Comparison of ENCODE assay signal across 1 cellular context in genomic region chr1:155050560-155051341, GRCh38.
TF ChIP-seq lines count a peak whose summit lies in the region.

A gene with protein sequence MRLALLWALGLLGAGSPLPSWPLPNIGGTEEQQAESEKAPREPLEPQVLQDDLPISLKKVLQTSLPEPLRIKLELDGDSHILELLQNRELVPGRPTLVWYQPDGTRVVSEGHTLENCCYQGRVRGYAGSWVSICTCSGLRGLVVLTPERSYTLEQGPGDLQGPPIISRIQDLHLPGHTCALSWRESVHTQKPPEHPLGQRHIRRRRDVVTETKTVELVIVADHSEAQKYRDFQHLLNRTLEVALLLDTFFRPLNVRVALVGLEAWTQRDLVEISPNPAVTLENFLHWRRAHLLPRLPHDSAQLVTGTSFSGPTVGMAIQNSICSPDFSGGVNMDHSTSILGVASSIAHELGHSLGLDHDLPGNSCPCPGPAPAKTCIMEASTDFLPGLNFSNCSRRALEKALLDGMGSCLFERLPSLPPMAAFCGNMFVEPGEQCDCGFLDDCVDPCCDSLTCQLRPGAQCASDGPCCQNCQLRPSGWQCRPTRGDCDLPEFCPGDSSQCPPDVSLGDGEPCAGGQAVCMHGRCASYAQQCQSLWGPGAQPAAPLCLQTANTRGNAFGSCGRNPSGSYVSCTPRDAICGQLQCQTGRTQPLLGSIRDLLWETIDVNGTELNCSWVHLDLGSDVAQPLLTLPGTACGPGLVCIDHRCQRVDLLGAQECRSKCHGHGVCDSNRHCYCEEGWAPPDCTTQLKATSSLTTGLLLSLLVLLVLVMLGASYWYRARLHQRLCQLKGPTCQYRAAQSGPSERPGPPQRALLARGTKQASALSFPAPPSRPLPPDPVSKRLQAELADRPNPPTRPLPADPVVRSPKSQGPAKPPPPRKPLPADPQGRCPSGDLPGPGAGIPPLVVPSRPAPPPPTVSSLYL (plus strand): TSS chr1:155051316. CDS start chr1:155051387, 71 bp downstream.

TF ChIP-seq in GM12878, 131 proteins besides CTCF, POLR2A, EP300 and RAD21 (continues in another document):
- TF ChIP-seq, protein P1, sequence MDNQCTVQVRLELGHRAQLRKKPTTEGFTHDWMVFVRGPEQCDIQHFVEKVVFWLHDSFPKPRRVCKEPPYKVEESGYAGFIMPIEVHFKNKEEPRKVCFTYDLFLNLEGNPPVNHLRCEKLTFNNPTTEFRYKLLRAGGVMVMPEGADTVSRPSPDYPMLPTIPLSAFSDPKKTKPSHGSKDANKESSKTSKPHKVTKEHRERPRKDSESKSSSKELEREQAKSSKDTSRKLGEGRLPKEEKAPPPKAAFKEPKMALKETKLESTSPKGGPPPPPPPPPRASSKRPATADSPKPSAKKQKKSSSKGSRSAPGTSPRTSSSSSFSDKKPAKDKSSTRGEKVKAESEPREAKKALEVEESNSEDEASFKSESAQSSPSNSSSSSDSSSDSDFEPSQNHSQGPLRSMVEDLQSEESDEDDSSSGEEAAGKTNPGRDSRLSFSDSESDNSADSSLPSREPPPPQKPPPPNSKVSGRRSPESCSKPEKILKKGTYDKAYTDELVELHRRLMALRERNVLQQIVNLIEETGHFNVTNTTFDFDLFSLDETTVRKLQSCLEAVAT (IDR thresholded peaks at IDR 0.05): no peak
- TF ChIP-seq NR2C2 (IDR thresholded peaks at IDR 0.05; ENCODE audit: borderline replicate concordance, control insufficient read depth, insufficient read length, low read depth): no peak
- no peak for TF ChIP-seq FOXM1 (IDR thresholded peaks at IDR 0.05; ENCODE audit: low read depth, low read length)
- TF ChIP-seq BACH1 (IDR thresholded peaks at IDR 0.05; ENCODE audit: borderline replicate concordance): peak; percentile 23; the same call in 1 of the 2 replicates
- TF ChIP-seq ATF3 (IDR thresholded peaks at IDR 0.05; ENCODE audit: borderline replicate concordance, extremely low read depth, low read depth, low read length): no peak
- 0 out of 2 replicates have a peak, but pooled peaks have one; percentile 57 for TF ChIP-seq NBN (IDR thresholded peaks at IDR 0.05)
- peak; percentile 56; the same call in 1 of the 2 replicates for TF ChIP-seq HDGF (IDR thresholded peaks at IDR 0.05)
- TF ChIP-seq, protein P2, sequence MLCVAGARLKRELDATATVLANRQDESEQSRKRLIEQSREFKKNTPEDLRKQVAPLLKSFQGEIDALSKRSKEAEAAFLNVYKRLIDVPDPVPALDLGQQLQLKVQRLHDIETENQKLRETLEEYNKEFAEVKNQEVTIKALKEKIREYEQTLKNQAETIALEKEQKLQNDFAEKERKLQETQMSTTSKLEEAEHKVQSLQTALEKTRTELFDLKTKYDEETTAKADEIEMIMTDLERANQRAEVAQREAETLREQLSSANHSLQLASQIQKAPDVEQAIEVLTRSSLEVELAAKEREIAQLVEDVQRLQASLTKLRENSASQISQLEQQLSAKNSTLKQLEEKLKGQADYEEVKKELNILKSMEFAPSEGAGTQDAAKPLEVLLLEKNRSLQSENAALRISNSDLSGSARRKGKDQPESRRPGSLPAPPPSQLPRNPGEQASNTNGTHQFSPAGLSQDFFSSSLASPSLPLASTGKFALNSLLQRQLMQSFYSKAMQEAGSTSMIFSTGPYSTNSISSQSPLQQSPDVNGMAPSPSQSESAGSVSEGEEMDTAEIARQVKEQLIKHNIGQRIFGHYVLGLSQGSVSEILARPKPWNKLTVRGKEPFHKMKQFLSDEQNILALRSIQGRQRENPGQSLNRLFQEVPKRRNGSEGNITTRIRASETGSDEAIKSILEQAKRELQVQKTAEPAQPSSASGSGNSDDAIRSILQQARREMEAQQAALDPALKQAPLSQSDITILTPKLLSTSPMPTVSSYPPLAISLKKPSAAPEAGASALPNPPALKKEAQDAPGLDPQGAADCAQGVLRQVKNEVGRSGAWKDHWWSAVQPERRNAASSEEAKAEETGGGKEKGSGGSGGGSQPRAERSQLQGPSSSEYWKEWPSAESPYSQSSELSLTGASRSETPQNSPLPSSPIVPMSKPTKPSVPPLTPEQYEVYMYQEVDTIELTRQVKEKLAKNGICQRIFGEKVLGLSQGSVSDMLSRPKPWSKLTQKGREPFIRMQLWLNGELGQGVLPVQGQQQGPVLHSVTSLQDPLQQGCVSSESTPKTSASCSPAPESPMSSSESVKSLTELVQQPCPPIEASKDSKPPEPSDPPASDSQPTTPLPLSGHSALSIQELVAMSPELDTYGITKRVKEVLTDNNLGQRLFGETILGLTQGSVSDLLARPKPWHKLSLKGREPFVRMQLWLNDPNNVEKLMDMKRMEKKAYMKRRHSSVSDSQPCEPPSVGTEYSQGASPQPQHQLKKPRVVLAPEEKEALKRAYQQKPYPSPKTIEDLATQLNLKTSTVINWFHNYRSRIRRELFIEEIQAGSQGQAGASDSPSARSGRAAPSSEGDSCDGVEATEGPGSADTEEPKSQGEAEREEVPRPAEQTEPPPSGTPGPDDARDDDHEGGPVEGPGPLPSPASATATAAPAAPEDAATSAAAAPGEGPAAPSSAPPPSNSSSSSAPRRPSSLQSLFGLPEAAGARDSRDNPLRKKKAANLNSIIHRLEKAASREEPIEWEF (IDR thresholded peaks at IDR 0.05; ENCODE audit: insufficient replicate concordance, low read depth, low read length): no peak
- TF ChIP-seq CEBPB (IDR thresholded peaks at IDR 0.05; ENCODE audit: borderline replicate concordance in 1 of 2, low read depth in 2 of 2, low read length in 2 of 2): no peak
- no peak for TF ChIP-seq SIX5 (IDR thresholded peaks at IDR 0.05; ENCODE audit: low read depth, low read length, severe bottlenecking)
- TF ChIP-seq TCF12 (IDR thresholded peaks at IDR 0.05; ENCODE audit: low read depth, low read length): 0 out of 2 replicates have a peak, but pooled peaks have one; percentile 6
- TF ChIP-seq SMARCA5 (IDR thresholded peaks at IDR 0.05): peak; percentile 83; the same call in 1 of the 2 replicates
- peak; percentile 76 for TF ChIP-seq ZNF207 (IDR thresholded peaks at IDR 0.05; ENCODE audit: borderline replicate concordance)
- TF ChIP-seq PML (IDR thresholded peaks at IDR 0.05; ENCODE audit: low read length): no peak
- peak; percentile 82; the same call in 1 of the 2 replicates for TF ChIP-seq RB1 (IDR thresholded peaks at IDR 0.05; ENCODE audit: borderline replicate concordance)
- TF ChIP-seq TARDBP (IDR thresholded peaks at IDR 0.05; ENCODE audit: borderline replicate concordance): 0 out of 2 replicates have a peak, but pooled peaks have one; percentile 14
- TF ChIP-seq CHD2 (IDR thresholded peaks at IDR 0.05; ENCODE audit: borderline replicate concordance, low read depth, low read length): 0 out of 2 replicates have a peak, but pooled peaks have one; percentile 7
- no peak for TF ChIP-seq PAX8 (IDR thresholded peaks at IDR 0.05)
- 0 out of 3 replicates have a peak, but pooled peaks have one; percentile 24 for TF ChIP-seq POU2F2 (IDR thresholded peaks at IDR 0.05; ENCODE audit: borderline replicate concordance, low read depth, low read length)
- peak; percentile 79 to 85; a peak in 3 of 4 replicates for TF ChIP-seq IKZF2 (IDR thresholded peaks at IDR 0.05)
- TF ChIP-seq, protein P3, sequence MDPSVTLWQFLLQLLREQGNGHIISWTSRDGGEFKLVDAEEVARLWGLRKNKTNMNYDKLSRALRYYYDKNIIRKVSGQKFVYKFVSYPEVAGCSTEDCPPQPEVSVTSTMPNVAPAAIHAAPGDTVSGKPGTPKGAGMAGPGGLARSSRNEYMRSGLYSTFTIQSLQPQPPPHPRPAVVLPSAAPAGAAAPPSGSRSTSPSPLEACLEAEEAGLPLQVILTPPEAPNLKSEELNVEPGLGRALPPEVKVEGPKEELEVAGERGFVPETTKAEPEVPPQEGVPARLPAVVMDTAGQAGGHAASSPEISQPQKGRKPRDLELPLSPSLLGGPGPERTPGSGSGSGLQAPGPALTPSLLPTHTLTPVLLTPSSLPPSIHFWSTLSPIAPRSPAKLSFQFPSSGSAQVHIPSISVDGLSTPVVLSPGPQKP (IDR thresholded peaks at IDR 0.05; ENCODE audit: low read depth, low read length): no peak
- TF ChIP-seq SPI1 (IDR thresholded peaks at IDR 0.05; ENCODE audit: borderline replicate concordance, insufficient read depth, low read depth, low read length): peak; percentile 41; the same call in 1 of the 2 replicates
- TF ChIP-seq, protein P4, sequence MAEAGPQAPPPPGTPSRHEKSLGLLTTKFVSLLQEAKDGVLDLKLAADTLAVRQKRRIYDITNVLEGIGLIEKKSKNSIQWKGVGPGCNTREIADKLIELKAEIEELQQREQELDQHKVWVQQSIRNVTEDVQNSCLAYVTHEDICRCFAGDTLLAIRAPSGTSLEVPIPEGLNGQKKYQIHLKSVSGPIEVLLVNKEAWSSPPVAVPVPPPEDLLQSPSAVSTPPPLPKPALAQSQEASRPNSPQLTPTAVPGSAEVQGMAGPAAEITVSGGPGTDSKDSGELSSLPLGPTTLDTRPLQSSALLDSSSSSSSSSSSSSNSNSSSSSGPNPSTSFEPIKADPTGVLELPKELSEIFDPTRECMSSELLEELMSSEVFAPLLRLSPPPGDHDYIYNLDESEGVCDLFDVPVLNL (IDR thresholded peaks at IDR 0.05; ENCODE audit: low read depth, low read length): no peak
- TF ChIP-seq EGR1 (IDR thresholded peaks at IDR 0.05; ENCODE audit: borderline replicate concordance in 1 of 2, low read depth in 2 of 2, low read length in 2 of 2): peak in 1 of 2 experiments; percentile 63; a peak in 2 of 3 replicates
- TF ChIP-seq CHD4 (IDR thresholded peaks at IDR 0.05): no peak
- peak; percentile 71; the same call in 1 of the 2 replicates for TF ChIP-seq ZNF217 (IDR thresholded peaks at IDR 0.05)
- 0 out of 2 replicates have a peak, but pooled peaks have one; percentile 19 for TF ChIP-seq MAX (IDR thresholded peaks at IDR 0.05; ENCODE audit: low read depth, low read length)
- no peak for TF ChIP-seq MTA2 (IDR thresholded peaks at IDR 0.05; ENCODE audit: low read depth)
- TF ChIP-seq, protein P5, sequence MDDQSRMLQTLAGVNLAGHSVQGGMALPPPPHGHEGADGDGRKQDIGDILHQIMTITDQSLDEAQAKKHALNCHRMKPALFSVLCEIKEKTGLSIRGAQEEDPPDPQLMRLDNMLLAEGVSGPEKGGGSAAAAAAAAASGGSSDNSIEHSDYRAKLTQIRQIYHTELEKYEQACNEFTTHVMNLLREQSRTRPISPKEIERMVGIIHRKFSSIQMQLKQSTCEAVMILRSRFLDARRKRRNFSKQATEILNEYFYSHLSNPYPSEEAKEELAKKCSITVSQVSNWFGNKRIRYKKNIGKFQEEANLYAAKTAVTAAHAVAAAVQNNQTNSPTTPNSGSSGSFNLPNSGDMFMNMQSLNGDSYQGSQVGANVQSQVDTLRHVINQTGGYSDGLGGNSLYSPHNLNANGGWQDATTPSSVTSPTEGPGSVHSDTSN (IDR thresholded peaks at IDR 0.05; ENCODE audit: insufficient replicate concordance, low read depth, low read length): no peak
- TF ChIP-seq MXI1 (IDR thresholded peaks at IDR 0.05; ENCODE audit: low read depth, low read length): peak; percentile 12; the same call in 1 of the 2 replicates
- peak; percentile 95 for TF ChIP-seq LARP7 (IDR thresholded peaks at IDR 0.05)
- peak; percentile 30 to 76; a peak in 2 of 4 replicates for TF ChIP-seq BHLHE40 (IDR thresholded peaks at IDR 0.05; ENCODE audit: borderline replicate concordance in 1 of 2, low read depth in 2 of 2, low read length in 1 of 2)
- TF ChIP-seq GATAD2B (conservative IDR thresholded peaks at IDR 0.05; ENCODE audit: low read depth): no peak; the same call in 1 of the 2 replicates
- TF ChIP-seq, protein P6, sequence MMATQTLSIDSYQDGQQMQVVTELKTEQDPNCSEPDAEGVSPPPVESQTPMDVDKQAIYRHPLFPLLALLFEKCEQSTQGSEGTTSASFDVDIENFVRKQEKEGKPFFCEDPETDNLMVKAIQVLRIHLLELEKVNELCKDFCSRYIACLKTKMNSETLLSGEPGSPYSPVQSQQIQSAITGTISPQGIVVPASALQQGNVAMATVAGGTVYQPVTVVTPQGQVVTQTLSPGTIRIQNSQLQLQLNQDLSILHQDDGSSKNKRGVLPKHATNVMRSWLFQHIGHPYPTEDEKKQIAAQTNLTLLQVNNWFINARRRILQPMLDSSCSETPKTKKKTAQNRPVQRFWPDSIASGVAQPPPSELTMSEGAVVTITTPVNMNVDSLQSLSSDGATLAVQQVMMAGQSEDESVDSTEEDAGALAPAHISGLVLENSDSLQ (IDR thresholded peaks at IDR 0.05): no peak; the same call in 1 of the 2 replicates
- TF ChIP-seq YBX1 (IDR thresholded peaks at IDR 0.05): no peak
- TF ChIP-seq ATF2 (IDR thresholded peaks at IDR 0.05; ENCODE audit: low read length): no peak
- TF ChIP-seq, protein P7, sequence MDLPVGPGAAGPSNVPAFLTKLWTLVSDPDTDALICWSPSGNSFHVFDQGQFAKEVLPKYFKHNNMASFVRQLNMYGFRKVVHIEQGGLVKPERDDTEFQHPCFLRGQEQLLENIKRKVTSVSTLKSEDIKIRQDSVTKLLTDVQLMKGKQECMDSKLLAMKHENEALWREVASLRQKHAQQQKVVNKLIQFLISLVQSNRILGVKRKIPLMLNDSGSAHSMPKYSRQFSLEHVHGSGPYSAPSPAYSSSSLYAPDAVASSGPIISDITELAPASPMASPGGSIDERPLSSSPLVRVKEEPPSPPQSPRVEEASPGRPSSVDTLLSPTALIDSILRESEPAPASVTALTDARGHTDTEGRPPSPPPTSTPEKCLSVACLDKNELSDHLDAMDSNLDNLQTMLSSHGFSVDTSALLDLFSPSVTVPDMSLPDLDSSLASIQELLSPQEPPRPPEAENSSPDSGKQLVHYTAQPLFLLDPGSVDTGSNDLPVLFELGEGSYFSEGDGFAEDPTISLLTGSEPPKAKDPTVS (IDR thresholded peaks at IDR 0.05; ENCODE audit: low read depth, low read length): no peak
- no peak for TF ChIP-seq RAD51 (IDR thresholded peaks at IDR 0.05)
